18 cellular contexts compared by ENCODE assay signal in the genomic region with DNA sequence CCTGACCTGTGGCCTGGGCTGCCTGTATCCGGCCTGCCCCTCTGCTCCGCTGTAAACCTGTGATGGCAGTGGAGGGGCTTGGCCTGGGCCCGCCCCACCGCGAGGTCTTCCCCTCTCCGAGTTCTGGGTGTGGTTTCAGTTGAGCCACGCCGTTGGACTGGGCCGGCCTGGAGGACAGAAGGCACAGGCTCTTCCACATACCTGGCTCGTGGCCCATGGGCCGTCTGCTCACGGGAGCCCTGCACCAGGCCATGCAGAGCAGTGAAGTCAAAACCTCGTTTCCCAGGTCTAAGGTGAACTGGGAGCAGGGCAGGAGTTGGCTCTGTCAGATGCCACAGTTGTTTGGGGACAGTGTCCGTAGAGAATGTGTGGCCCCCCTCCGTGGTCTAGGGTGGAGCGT.
"Had no signal": no experiment of that assay in that cellular context is flagged by ENCODE, and none has a peak within 500 bp of the region (broad histone marks: within the 10 kb centered on the region; RNA-seq: fewer than 3 reads in every experiment).

No MANE protein-coding gene starts in this region.

- H3K9me3 Mint-ChIP-seq: activated B cell treated with CpG ODN at 0.5 μM for 24 hours; activated CD8-positive, alpha-beta T cell treated with anti-CD3 and anti-CD28 coated beads for 36 hours; activated naive CD8-positive, alpha-beta T cell treated with anti-CD3 and anti-CD28 coated beads for 36 hours; activated T-helper 17 cell treated with anti-CD3 and anti-CD28 coated beads, Interleukin-2, amount 50 U/mL, for 72 hours; nephron; stimulated activated naive CD8-positive, alpha-beta T cell treated with anti-CD3 and anti-CD28 coated beads, Interleukin-15, Interleukin-2, amounts not matched to agents 100 ng/mL and 50 ng/mL, for 24 hours; T-helper 2 cell treated with Interferon-gamma antibody and Interleukin-4, amounts not matched to agents 5 μg/mL and 100 μg/mL, for 36 hours had no signal

- H3K4me3 ChIP-seq: colonic mucosa, lung, skin epidermis had no signal

- H3K27me3 ChIP-seq: colonic mucosa had no signal

- H3K9me3 ChIP-seq: colonic mucosa had no signal

- H3K27ac ChIP-seq: colonic mucosa had no signal

- H3K4me3 Mint-ChIP-seq: activated B cell treated with CpG ODN at 0.5 μM for 24 hours; activated CD8-positive, alpha-beta T cell treated with anti-CD3 and anti-CD28 coated beads for 36 hours; activated naive CD8-positive, alpha-beta T cell treated with anti-CD3 and anti-CD28 coated beads for 36 hours; activated T-helper 17 cell treated with anti-CD3 and anti-CD28 coated beads, Interleukin-2, amount 50 U/mL, for 72 hours; stimulated activated naive CD8-positive, alpha-beta T cell treated with anti-CD3 and anti-CD28 coated beads, Interleukin-15, Interleukin-2, amounts not matched to agents 100 ng/mL and 50 ng/mL, for 24 hours; T-helper 2 cell treated with Interferon-gamma antibody and Interleukin-4, amounts not matched to agents 5 μg/mL and 100 μg/mL, for 36 hours had no signal

- H3K36me3 ChIP-seq: colonic mucosa had no signal

- H3K27ac Mint-ChIP-seq: activated B cell treated with CpG ODN at 0.5 μM for 24 hours; activated CD8-positive, alpha-beta T cell treated with anti-CD3 and anti-CD28 coated beads for 36 hours; activated naive CD8-positive, alpha-beta T cell treated with anti-CD3 and anti-CD28 coated beads for 36 hours; activated T-helper 17 cell treated with anti-CD3 and anti-CD28 coated beads, Interleukin-2, amount 50 U/mL, for 72 hours; nephron; progenitor cell of endocrine pancreas; stimulated activated naive CD8-positive, alpha-beta T cell treated with anti-CD3 and anti-CD28 coated beads, Interleukin-15, Interleukin-2, amounts not matched to agents 100 ng/mL and 50 ng/mL, for 24 hours; T-helper 2 cell treated with Interferon-gamma antibody and Interleukin-4, amounts not matched to agents 5 μg/mL and 100 μg/mL, for 36 hours had no signal

- DNase-seq: activated B cell treated with CpG ODN at 0.5 μM for 24 hours; activated CD4-positive, alpha-beta T cell treated with anti-CD3 and anti-CD28 coated beads for 48 hours; activated CD8-positive, alpha-beta T cell treated with anti-CD3 and anti-CD28 coated beads for 36 hours; activated naive CD4-positive, alpha-beta T cell; activated naive CD8-positive, alpha-beta T cell treated with anti-CD3 and anti-CD28 coated beads for 36 hours; activated T-cell treated with anti-CD3 and anti-CD28 coated beads, Interleukin-2, amount 50 U/mL, for 1 hour; amygdala; colonic mucosa; midbrain; occipital lobe; trophoblast cell had no signal

- ATAC-seq: activated CD8-positive, alpha-beta T cell treated with anti-CD3 and anti-CD28 coated beads for 36 hours; activated T-helper 17 cell treated with anti-CD3 and anti-CD28 coated beads, Interleukin-2, amount 50 U/mL, for 72 hours had no signal

- H3K27me3 Mint-ChIP-seq: activated B cell treated with CpG ODN at 0.5 μM for 24 hours; activated CD8-positive, alpha-beta T cell treated with anti-CD3 and anti-CD28 coated beads for 36 hours; activated naive CD8-positive, alpha-beta T cell treated with anti-CD3 and anti-CD28 coated beads for 36 hours; activated T-helper 17 cell treated with anti-CD3 and anti-CD28 coated beads, Interleukin-2, amount 50 U/mL, for 72 hours; progenitor cell of endocrine pancreas; stimulated activated naive CD8-positive, alpha-beta T cell treated with anti-CD3 and anti-CD28 coated beads, Interleukin-15, Interleukin-2, amounts not matched to agents 100 ng/mL and 50 ng/mL, for 24 hours had no signal
